In the genomic region with DNA sequence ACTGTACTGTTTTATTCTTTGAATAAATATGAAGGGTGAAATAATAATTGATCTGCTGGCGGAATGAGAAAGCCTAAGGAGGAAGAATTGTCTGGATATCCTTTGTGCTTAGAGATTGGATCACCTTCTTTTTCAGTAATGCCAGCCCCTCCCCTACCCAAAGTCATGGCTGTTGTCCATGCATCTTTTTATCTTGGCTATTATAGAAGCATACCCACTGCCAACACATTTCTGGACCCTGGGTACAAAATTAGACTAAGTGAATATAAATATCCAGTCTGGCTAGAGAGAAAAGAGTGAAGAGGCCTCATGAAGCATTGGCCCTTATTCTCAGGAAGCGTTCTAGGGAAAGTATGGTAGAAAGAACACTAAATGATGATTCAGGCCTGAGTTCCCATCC, we compare ENCODE assay signal across 17 cellular contexts. TPM values are rescaled to one million over a fixed set of nuclear protein-coding genes. Genes with fewer than 3 reads are reported as not detected.
DNase-seq lines count a peak whose midpoint lies in the region; ATAC-seq and TF ChIP-seq lines count a peak whose summit lies in the region.
"Had no signal": no experiment of that assay in that cellular context is flagged by ENCODE, and none has a peak within 500 bp of the region (broad histone marks: within the 10 kb centered on the region; RNA-seq: fewer than 3 reads in every experiment).

No MANE protein-coding gene starts in this region.

- peaks cover 24 to 79% (median 34%) of the 10 kb centered on the region in 3 donors for H3K4me1 ChIP-seq in esophagus squamous epithelium
- H3K4me1 ChIP-seq in sigmoid colon: peaks cover 2 to 47% (median 32%) of the 10 kb centered on the region in 4 donors

- H3K27me3 Mint-ChIP-seq in WTC11 (ENCODE audit: low read depth): no peaks in the 10 kb centered on the region
- H3K27me3 Mint-ChIP-seq in stimulated activated naive CD8-positive, alpha-beta T cell treated with anti-CD3 and anti-CD28 coated beads, Interleukin-15, amount 100 ng/mL, for 72 hours: no peaks in the 10 kb centered on the region
- H3K27me3 Mint-ChIP-seq: activated B cell treated with CpG ODN at 0.5 μM for 24 hours; activated CD4-positive, alpha-beta memory T cell treated with anti-CD3 and anti-CD28 coated beads, Interleukin-2, amount 10 ng/mL, durations not matched to agents 7 days and 5 days had no signal

- peaks cover 85% of the 10 kb centered on the region for H3K4me1 Mint-ChIP-seq in WTC11
- H3K4me1 Mint-ChIP-seq in stimulated activated naive CD8-positive, alpha-beta T cell treated with anti-CD3 and anti-CD28 coated beads, Interleukin-15, amount 100 ng/mL, for 72 hours: peaks cover 9% of the 10 kb centered on the region
- H3K4me1 Mint-ChIP-seq: activated B cell treated with CpG ODN at 0.5 μM for 24 hours; activated CD4-positive, alpha-beta memory T cell treated with anti-CD3 and anti-CD28 coated beads, Interleukin-2, amount 10 ng/mL, durations not matched to agents 7 days and 5 days; central memory CD8-positive, alpha-beta T cell; IgD-negative memory B cell had no signal

- 0 out of 2 replicates have a peak overlapping the region, but pooled peaks have one; percentile 4 for H3K4me3 Mint-ChIP-seq in WTC11
- H3K4me3 Mint-ChIP-seq in stimulated activated naive CD8-positive, alpha-beta T cell treated with anti-CD3 and anti-CD28 coated beads, Interleukin-15, amount 100 ng/mL, for 72 hours: no peak overlapping the region
- H3K4me3 Mint-ChIP-seq: activated B cell treated with CpG ODN at 0.5 μM for 24 hours; activated CD4-positive, alpha-beta memory T cell treated with anti-CD3 and anti-CD28 coated beads, Interleukin-2, amount 10 ng/mL, durations not matched to agents 7 days and 5 days; central memory CD8-positive, alpha-beta T cell; IgD-negative memory B cell had no signal

- H3K9me3 ChIP-seq in esophagus squamous epithelium (no peaks in the 10 kb centered on the region), sigmoid colon (no peaks in the 10 kb centered on the region)
- H3K9me3 ChIP-seq: BLaER1 had no signal

- no peaks in the 10 kb centered on the region for H3K9me3 Mint-ChIP-seq in WTC11
- H3K9me3 Mint-ChIP-seq in stimulated activated naive CD8-positive, alpha-beta T cell treated with anti-CD3 and anti-CD28 coated beads, Interleukin-15, amount 100 ng/mL, for 72 hours: no peaks in the 10 kb centered on the region
- H3K9me3 Mint-ChIP-seq: activated B cell treated with CpG ODN at 0.5 μM for 24 hours; activated CD4-positive, alpha-beta memory T cell treated with anti-CD3 and anti-CD28 coated beads, Interleukin-2, amount 10 ng/mL, durations not matched to agents 7 days and 5 days; central memory CD8-positive, alpha-beta T cell; IgD-negative memory B cell had no signal

- intact Hi-C loops in esophagus squamous epithelium (cut with DNase I) (no loop called here), sigmoid colon (cut with DNase I) (no loop called here), left colon (cut with DNase I, micrococcal nuclease) (no loop called here)

- H3K4me3 ChIP-seq in esophagus squamous epithelium: no peak overlapping the region
- H3K4me3 ChIP-seq in sigmoid colon: no peak overlapping the region
- H3K4me3 ChIP-seq: BLaER1, lung had no signal

- no peaks in the 10 kb centered on the region for H3K36me3 Mint-ChIP-seq in WTC11

- ATAC-seq in WTC11 (no peak), left colon (no peak)
- ATAC-seq in stimulated activated naive CD8-positive, alpha-beta T cell treated with anti-CD3 and anti-CD28 coated beads, Interleukin-15, amount 100 ng/mL, for 72 hours: no peak

- no peak for TF ChIP-seq POLR2A in esophagus squamous epithelium (IDR thresholded peaks at IDR 0.05)
- TF ChIP-seq POLR2A in sigmoid colon (IDR thresholded peaks at IDR 0.05): no peak

- peak overlapping the region; percentile 79; the same call in 1 of the 2 replicates for H3K27ac Mint-ChIP-seq in WTC11
- no peak overlapping the region for H3K27ac Mint-ChIP-seq in stimulated activated naive CD8-positive, alpha-beta T cell treated with anti-CD3 and anti-CD28 coated beads, Interleukin-15, amount 100 ng/mL, for 72 hours
- H3K27ac Mint-ChIP-seq: activated B cell treated with CpG ODN at 0.5 μM for 24 hours; activated CD4-positive, alpha-beta memory T cell treated with anti-CD3 and anti-CD28 coated beads, Interleukin-2, amount 10 ng/mL, durations not matched to agents 7 days and 5 days; IgD-negative memory B cell had no signal

- POLR2A ChIA-PET in WTC11 (lab: Charles Lee): no interaction called here

- H3K36me3 ChIP-seq in esophagus squamous epithelium (no peaks in the 10 kb centered on the region), sigmoid colon (no peaks in the 10 kb centered on the region)

- H3K27ac ChIP-seq in esophagus squamous epithelium (peak overlapping the region in 3 of 4 donors; percentile 24 to 53 (median 41)), sigmoid colon (peak overlapping the region; percentile 37 to 71 (median 59))
- H3K27ac ChIP-seq: BLaER1 had no signal

- DNase-seq in G401 (ENCODE audit: low spot score) (peak; percentile 94), WTC11 (ENCODE audit: low spot score) (no peak), esophagus squamous epithelium (lab: John Stamatoyannopoulos, UW) (no peak), sigmoid colon (no peak), NCI-H1417 (lab: John Stamatoyannopoulos, UW) (no peak), left colon (no peak)
- DNase-seq in stimulated activated CD4-positive, alpha-beta T cell treated with anti-CD3 and anti-CD28 coated beads, Interleukin-2, amount 100 ng/mL, for 24 hours: no peak
- no peak for DNase-seq in stimulated activated naive CD8-positive, alpha-beta T cell treated with anti-CD3 and anti-CD28 coated beads, Interleukin-15, amount 100 ng/mL, for 72 hours
- DNase-seq: activated B cell treated with CpG ODN at 0.5 μM for 24 hours; activated CD4-positive, alpha-beta memory T cell treated with anti-CD3 and anti-CD28 coated beads, Interleukin-2, amount 10 ng/mL, durations not matched to agents 7 days and 5 days; activated naive CD4-positive, alpha-beta T cell; activated T-cell treated with anti-CD3 and anti-CD28 coated beads, Interleukin-2, amount 50 U/mL, for 1 hour; NCI-H1436 had no signal

- no peak for TF ChIP-seq EP300 in sigmoid colon (IDR thresholded peaks at IDR 0.05)

- CTCF ChIA-PET in WTC11 (lab: Charles Lee): no interaction called here

- WGBS in esophagus squamous epithelium, 2 donors: 74 to 75% methylated on average over 2 of the region's 2 CpGs
- 91 to 95% methylated on average over 2 of the region's 2 CpGs for WGBS in sigmoid colon, 2 donors

- no peaks in the 10 kb centered on the region for H3K27me3 ChIP-seq in esophagus squamous epithelium
- H3K27me3 ChIP-seq in sigmoid colon: no peaks in the 10 kb centered on the region
- H3K27me3 ChIP-seq: BLaER1 had no signal

- TF ChIP-seq CTCF in WTC11 (IDR thresholded peaks at IDR 0.05) (no peak), esophagus squamous epithelium (IDR thresholded peaks at IDR 0.05) (no peak), sigmoid colon (IDR thresholded peaks at IDR 0.05) (no peak)

- in situ Hi-C loops in G401 (cut with HindIII; ENCODE audit: low sequenced_read_pairs): no loop called here

TF ChIP-seq in WTC11, 78 proteins besides CTCF, POLR2A, EP300 and RAD21:
- TF ChIP-seq SOX15 (CRISPR knock-in tag; IDR thresholded peaks at IDR 0.05) (no peak), GABPB1 (CRISPR knock-in tag; IDR thresholded peaks at IDR 0.05) (no peak), MXD4 (CRISPR knock-in tag; IDR thresholded peaks at IDR 0.05; ENCODE audit: borderline replicate concordance) (no peak), MLX (CRISPR knock-in tag; IDR thresholded peaks at IDR 0.05) (no peak), FOXK1 (CRISPR knock-in tag; IDR thresholded peaks at IDR 0.05) (no peak)
- TF ChIP-seq, protein P1, sequence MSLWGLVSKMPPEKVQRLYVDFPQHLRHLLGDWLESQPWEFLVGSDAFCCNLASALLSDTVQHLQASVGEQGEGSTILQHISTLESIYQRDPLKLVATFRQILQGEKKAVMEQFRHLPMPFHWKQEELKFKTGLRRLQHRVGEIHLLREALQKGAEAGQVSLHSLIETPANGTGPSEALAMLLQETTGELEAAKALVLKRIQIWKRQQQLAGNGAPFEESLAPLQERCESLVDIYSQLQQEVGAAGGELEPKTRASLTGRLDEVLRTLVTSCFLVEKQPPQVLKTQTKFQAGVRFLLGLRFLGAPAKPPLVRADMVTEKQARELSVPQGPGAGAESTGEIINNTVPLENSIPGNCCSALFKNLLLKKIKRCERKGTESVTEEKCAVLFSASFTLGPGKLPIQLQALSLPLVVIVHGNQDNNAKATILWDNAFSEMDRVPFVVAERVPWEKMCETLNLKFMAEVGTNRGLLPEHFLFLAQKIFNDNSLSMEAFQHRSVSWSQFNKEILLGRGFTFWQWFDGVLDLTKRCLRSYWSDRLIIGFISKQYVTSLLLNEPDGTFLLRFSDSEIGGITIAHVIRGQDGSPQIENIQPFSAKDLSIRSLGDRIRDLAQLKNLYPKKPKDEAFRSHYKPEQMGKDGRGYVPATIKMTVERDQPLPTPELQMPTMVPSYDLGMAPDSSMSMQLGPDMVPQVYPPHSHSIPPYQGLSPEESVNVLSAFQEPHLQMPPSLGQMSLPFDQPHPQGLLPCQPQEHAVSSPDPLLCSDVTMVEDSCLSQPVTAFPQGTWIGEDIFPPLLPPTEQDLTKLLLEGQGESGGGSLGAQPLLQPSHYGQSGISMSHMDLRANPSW (CRISPR knock-in tag; conservative IDR thresholded peaks at IDR 0.05; ENCODE audit: low read depth): no peak

RNA-seq across cellular contexts. Expression of gene AK4, which starts 28.1 kb away (rescaled TPM):
- total RNA-seq in G401 (2014; rRNA removed; shearing (Covaris generic)): 4.8 and 14.3 TPM in 2 replicates
- total RNA-seq in WTC11 (2021) (169 to 180 TPM (median 172 TPM) in 3 replicates), esophagus squamous epithelium (10 to 100 TPM; 32.2 to 46.3 (median 39.6) TPM), sigmoid colon (10 to 100 TPM; 37.8 to 74.1 (median 46.2) TPM), left colon (10 to 100 TPM; 28.9 to 64.0 TPM)
- 10 to 100 TPM in 2 of 3 donors, 1 to 10 TPM in 1; 9.7 to 13.5 (median 10.8) TPM for polyA plus RNA-seq in sigmoid colon
